Comparison of ENCODE assay signal across 12 cellular contexts in genomic region chr5:60350794-60351193, GRCh38.
"Had no signal": no experiment of that assay in that cellular context is flagged by ENCODE, and none has a peak within 500 bp of the region (broad histone marks: within the 10 kb centered on the region; RNA-seq: fewer than 3 reads in every experiment).

No MANE protein-coding gene starts in this region.

- H3K4me3 ChIP-seq: coronary artery, esophagus squamous epithelium, ovary, sigmoid colon had no signal

- FAIRE-seq: endothelial cell of umbilical vein had no signal

- H3K27me3 ChIP-seq: ovary, sigmoid colon had no signal

- H3K9me3 ChIP-seq: esophagus squamous epithelium, ovary, sigmoid colon had no signal

- DNase-seq: activated CD4-positive, alpha-beta T cell treated with anti-CD3 and anti-CD28 coated beads, Interleukin-2, amount 10 ng/mL, durations not matched to agents 7 days and 5 days; activated CD8-positive, alpha-beta T cell treated with anti-CD3 and anti-CD28 coated beads, Interleukin-2, amount 10 ng/mL, durations not matched to agents 7 days and 5 days; activated naive CD4-positive, alpha-beta T cell treated with anti-CD3 and anti-CD28 coated beads for 36 hours; activated T-cell treated with anti-CD3 and anti-CD28 coated beads, Interleukin-2, amount 50 U/mL, for 24 hours; esophagus squamous epithelium; mesenchymal stem cell; natural killer cell; ovary; sigmoid colon; stimulated activated naive B cell treated with anti-CD40 and anti-IgM and Interleukin-4, amounts not matched to agents 10 μg/mL and 1 μg/mL and 100 μg/mL, for 72 hours had no signal

- H3K36me3 ChIP-seq: esophagus squamous epithelium, ovary, sigmoid colon had no signal

- H3K27ac ChIP-seq: coronary artery, esophagus squamous epithelium, ovary, sigmoid colon had no signal

- ATAC-seq: activated CD8-positive, alpha-beta T cell treated with anti-CD3 and anti-CD28 coated beads, Interleukin-2, amount 10 ng/mL, durations not matched to agents 7 days and 5 days; natural killer cell; stimulated activated naive B cell treated with anti-CD40 and anti-IgM and Interleukin-4, amounts not matched to agents 10 μg/mL and 1 μg/mL and 100 μg/mL, for 72 hours had no signal
